In genomic region chr1:161915051-161915503, GRCh38 we compare ENCODE assay signal across 11 cellular contexts.
DNase-seq lines count a peak whose midpoint lies in the region; ATAC-seq and TF ChIP-seq lines count a peak whose summit lies in the region.
"Had no signal": no experiment of that assay in that cellular context is flagged by ENCODE, and none has a peak within 500 bp of the region (broad histone marks: within the 10 kb centered on the region; RNA-seq: fewer than 3 reads in every experiment).

No MANE protein-coding gene starts in this region.

- peak; percentile 78 for ATAC-seq in HG02588 (IDR thresholded peaks at IDR 0.05; ENCODE audit: unreplicated experiment)
- no peak for ATAC-seq in IMR-90 (ENCODE audit: low read depth)
- ATAC-seq: pancreas had no signal

- H3K14ac ChIP-seq in IMR-90 (replicated peaks; ENCODE audit: low read depth, low read length): no peak overlapping the region

- no peak overlapping the region for H2AK5ac ChIP-seq in IMR-90 (ENCODE audit: low read depth, low read length)

- H3K27ac ChIP-seq in IMR-90 (ENCODE audit: insufficient read depth, low read length): no peak overlapping the region
- H3K27ac ChIP-seq: 22Rv1, pancreas had no signal

- H3K4me1 ChIP-seq in IMR-90 (ENCODE audit: control insufficient read depth, insufficient read depth, low read length): peaks cover 3% of the 10 kb centered on the region
- H3K4me1 ChIP-seq: pancreas had no signal

- H3K9me3 ChIP-seq in IMR-90 (ENCODE audit: control insufficient read depth, insufficient read depth, low read length): no peaks in the 10 kb centered on the region
- H3K9me3 ChIP-seq: pancreas had no signal

- intact Hi-C loops in IMR-90 (cut with micrococcal nuclease): no loop called here

- POLR2A ChIA-PET in IMR-90 (lab: Charles Lee; ENCODE audit: unreplicated experiment): no interaction called here

- no peak overlapping the region for H2BK15ac ChIP-seq in IMR-90 (ENCODE audit: low read depth, low read length)

- H2BK20ac ChIP-seq in IMR-90 (ENCODE audit: low read depth, low read length): no peak overlapping the region

- H2AK9ac ChIP-seq in IMR-90 (replicated peaks; ENCODE audit: low read depth, low read length, poor library complexity): no peak overlapping the region

- H3K18ac ChIP-seq in IMR-90 (ENCODE audit: low read depth, low read length): no peak overlapping the region

- H3K56ac ChIP-seq in IMR-90 (ENCODE audit: extremely low read depth, insufficient read depth, low read length): no peak overlapping the region

- H3K36me3 ChIP-seq in IMR-90 (ENCODE audit: control insufficient read depth, insufficient read depth, low read length): no peaks in the 10 kb centered on the region

- H4K91ac ChIP-seq in IMR-90 (ENCODE audit: insufficient read depth, low read depth, low read length): no peak overlapping the region

- CTCF ChIA-PET in IMR-90 (lab: Yijun Ruan, JAX): interaction anchor here (1.1 kb wide), 1 partner anchor 13 kb away, joined by 3 read pairs; no protein-coding TSS in a partner anchor

- H4K20me1 ChIP-seq in IMR-90 (ENCODE audit: insufficient read depth, low read length): no peaks in the 10 kb centered on the region

- in situ Hi-C loops in IMR-90 (cut with MboI; ENCODE audit: low sequenced_read_pairs): no loop called here

- peak; percentile 18 for DNase-seq in NK-92 treated with Interleukin-12 subunit alpha and Interleukin-12 subunit beta, amount 100 ng/mL, for 24 hours (lab: John Stamatoyannopoulos, UW)
- no peak for DNase-seq in NK-92 (lab: John Stamatoyannopoulos, UW; ENCODE audit: unreplicated experiment)
- DNase-seq in IMR-90: peak; percentile 11
- peak; percentile 25 for DNase-seq in stimulated activated CD4-positive, alpha-beta T cell treated with anti-CD3 and anti-CD28 coated beads, Interleukin-4, amount 100 ng/mL, for 1 hour
- DNase-seq in HuH-7.5 (ENCODE audit: low spot score): no peak
- no peak for DNase-seq in effector CD8-positive, alpha-beta T cell (lab: John Stamatoyannopoulos, UW)
- DNase-seq in NCI-H128 (lab: John Stamatoyannopoulos, UW; ENCODE audit: unreplicated experiment): no peak
- DNase-seq: Kasumi-1, pancreas had no signal

- H2BK5ac ChIP-seq in IMR-90 (ENCODE audit: low read depth, low read length, poor library complexity, severe bottlenecking): no peak overlapping the region

- no peak overlapping the region for H4K8ac ChIP-seq in IMR-90 (ENCODE audit: low read depth in 2 of 2, low read length in 2 of 2)

- H3K23ac ChIP-seq in IMR-90 (ENCODE audit: low read depth, low read length): no peak overlapping the region

- no TSS peak for BruUV-seq in IMR-90 (replicated peaks; lab: Mats Ljungman, UMichigan)

- WGBS in IMR-90 (ENCODE audit: extremely low coverage in 2 of 2, insufficient read length in 1 of 2), 2 experiments: no CpG with 5 or more reads among the region's 1 CpG

- no peak for TF ChIP-seq POLR2A in IMR-90 (IDR thresholded peaks at IDR 0.05; ENCODE audit: low read depth, low read length)

- no peak for TF ChIP-seq CTCF in IMR-90 (conservative IDR thresholded peaks at IDR 0.05; ENCODE audit: low read depth, low read length)

- H3K9ac ChIP-seq in IMR-90 (ENCODE audit: low read depth, low read length): no peak overlapping the region

- H3K4ac ChIP-seq in IMR-90 (ENCODE audit: low read depth, low read length): no peak overlapping the region

- no peaks in the 10 kb centered on the region for H3K79me1 ChIP-seq in IMR-90 (ENCODE audit: low read depth in 1 of 2, low read length in 2 of 2)

- no peak overlapping the region for H2BK120ac ChIP-seq in IMR-90 (ENCODE audit: low read depth, low read length)

- H3K27me3 ChIP-seq in IMR-90 (ENCODE audit: control insufficient read depth, insufficient read depth, low read length): no peaks in the 10 kb centered on the region
- H3K27me3 ChIP-seq: pancreas had no signal

- H3K4me3 ChIP-seq in IMR-90 (ENCODE audit: insufficient read depth, low read depth, low read length): no peak overlapping the region
- H3K4me3 ChIP-seq: pancreas had no signal

- dilution Hi-C loops in IMR-90 (cut with HindIII; ENCODE audit: low sequenced_read_pairs, unreplicated experiment): no loop called here

- no peak for TF ChIP-seq RAD21 in IMR-90 (IDR thresholded peaks at IDR 0.05; ENCODE audit: low read length)

- no peak overlapping the region for H2AFZ ChIP-seq in IMR-90 (replicated peaks; ENCODE audit: low read length, poor library complexity)

- H3K9me1 ChIP-seq in IMR-90 (ENCODE audit: insufficient read depth, low read length): no peaks in the 10 kb centered on the region

- H3K4me2 ChIP-seq in IMR-90 (ENCODE audit: low read depth, low read length): no peak overlapping the region

- H4K5ac ChIP-seq in IMR-90 (ENCODE audit: low read depth, low read length): no peak overlapping the region

TF ChIP-seq in IMR-90, 13 proteins besides CTCF, POLR2A, EP300 and RAD21:
- TF ChIP-seq USF2 (IDR thresholded peaks at IDR 0.05; ENCODE audit: low read depth, low read length): no peak
- no peak for TF ChIP-seq CEBPB (IDR thresholded peaks at IDR 0.05; ENCODE audit: low read depth, low read length)
- TF ChIP-seq FOS (IDR thresholded peaks at IDR 0.05; ENCODE audit: low read depth, low read length): no peak
- no peak for TF ChIP-seq ELK1 (IDR thresholded peaks at IDR 0.05; ENCODE audit: borderline replicate concordance, low read depth, low read length)
- no peak for TF ChIP-seq MXI1 (IDR thresholded peaks at IDR 0.05; ENCODE audit: borderline replicate concordance, low read depth, low read length)
- TF ChIP-seq MAZ (IDR thresholded peaks at IDR 0.05; ENCODE audit: borderline replicate concordance, low read depth, low read length): no peak
- no peak for TF ChIP-seq SMC3 (IDR thresholded peaks at IDR 0.05; ENCODE audit: low read depth, low read length)
- TF ChIP-seq BHLHE40 (IDR thresholded peaks at IDR 0.05; ENCODE audit: low read depth, low read length): no peak
- no peak for TF ChIP-seq NFE2L2 (IDR thresholded peaks at IDR 0.05; ENCODE audit: low read depth, low read length)
- TF ChIP-seq CHD1 (IDR thresholded peaks at IDR 0.05; ENCODE audit: low read depth, low read length): no peak
- no peak for TF ChIP-seq MAFK (IDR thresholded peaks at IDR 0.05; ENCODE audit: low read depth, low read length)
- TF ChIP-seq RFX5 (IDR thresholded peaks at IDR 0.05; ENCODE audit: low read depth, low read length): no peak

Comparison
In these comparisons a context has a peak if more than half of its experiments do, and no peak if none do; other contexts are left out.
1. DNase-seq: peak in NK-92 treated with Interleukin-12 subunit alpha and Interleukin-12 subunit beta, amount 100 ng/mL, for 24 hours (single experiment), IMR-90 (single experiment) and stimulated activated CD4-positive, alpha-beta T cell treated with anti-CD3 and anti-CD28 coated beads, Interleukin-4, amount 100 ng/mL, for 1 hour (single experiment); none in NK-92 (single experiment), HuH-7.5 (single experiment), effector CD8-positive, alpha-beta T cell (single experiment) and NCI-H128 (single experiment).